Comparison of ENCODE assay signal across 11 cellular contexts in genomic region chr20:31679357-31680285, GRCh38. TPM values are rescaled to one million over a fixed set of nuclear protein-coding genes. Genes with fewer than 3 reads are reported as not detected.
DNase-seq lines count a peak whose midpoint lies in the region; ATAC-seq and TF ChIP-seq lines count a peak whose summit lies in the region.
"Had no signal": no experiment of that assay in that cellular context is flagged by ENCODE, and none has a peak within 500 bp of the region (broad histone marks: within the 10 kb centered on the region; RNA-seq: fewer than 3 reads in every experiment).

No MANE protein-coding gene starts in this region.

- H3K36me3 ChIP-seq in endodermal cell (ENCODE audit: control insufficient read depth, insufficient read depth, low read length): peaks cover 40% of the 10 kb centered on the region

- peak overlapping the region; percentile 84 for H3K27ac Mint-ChIP-seq in activated CD4-positive, alpha-beta T cell treated with anti-CD3 and anti-CD28 coated beads for 36 hours
- H3K27ac Mint-ChIP-seq in endodermal cell: peak overlapping the region; percentile 36
- peak overlapping the region; percentile 83 for H3K27ac Mint-ChIP-seq in stimulated activated naive B cell treated with anti-CD40 and anti-IgM and Interleukin-4, amounts not matched to agents 10 μg/mL and 1 μg/mL and 100 μg/mL, for 72 hours

- peaks cover 73% of the 10 kb centered on the region for H3K36me3 Mint-ChIP-seq in activated CD4-positive, alpha-beta T cell treated with anti-CD3 and anti-CD28 coated beads for 36 hours (ENCODE audit: low read depth)
- peaks cover 46% of the 10 kb centered on the region for H3K36me3 Mint-ChIP-seq in endodermal cell (ENCODE audit: low read depth)
- peaks cover 61 to 82% of the 10 kb centered on the region in 2 donors for H3K36me3 Mint-ChIP-seq in stimulated activated naive B cell treated with anti-CD40 and anti-IgM and Interleukin-4, amounts not matched to agents 10 μg/mL and 1 μg/mL and 100 μg/mL, for 72 hours

- POLR2A ChIA-PET in activated CD4-positive, alpha-beta T cell treated with anti-CD3 and anti-CD28 coated beads for 36 hours (lab: Charles Lee): no interaction called here

- H3K4me1 ChIP-seq in endodermal cell (ENCODE audit: control insufficient read depth, insufficient read depth, low read length): peaks cover 23% of the 10 kb centered on the region

- no peaks in the 10 kb centered on the region for H3K27me3 ChIP-seq in endodermal cell (ENCODE audit: control insufficient read depth, insufficient read depth, low read length, poor library complexity, severe bottlenecking)

- TF ChIP-seq CTCF in endodermal cell (conservative IDR thresholded peaks at IDR 0.05): no peak

- no peak overlapping the region for H3K27ac ChIP-seq in endodermal cell (ENCODE audit: low read depth, low read length)

- H3K27me3 Mint-ChIP-seq in activated CD4-positive, alpha-beta T cell treated with anti-CD3 and anti-CD28 coated beads for 36 hours: no peaks in the 10 kb centered on the region
- no peaks in the 10 kb centered on the region for H3K27me3 Mint-ChIP-seq in endodermal cell (ENCODE audit: insufficient read depth)
- H3K27me3 Mint-ChIP-seq in stimulated activated naive B cell treated with anti-CD40 and anti-IgM and Interleukin-4, amounts not matched to agents 10 μg/mL and 1 μg/mL and 100 μg/mL, for 72 hours: no peaks in the 10 kb centered on the region

- no peak for ATAC-seq in activated CD4-positive, alpha-beta T cell treated with anti-CD3 and anti-CD28 coated beads for 36 hours
- ATAC-seq in SK-N-SH treated with all-trans-retinoic acid at 6 μM for 48 hours (peak; percentile 5; the same call in 1 of the 3 replicates), HG02571 (IDR thresholded peaks at IDR 0.05; ENCODE audit: unreplicated experiment) (no peak)
- no peak for ATAC-seq in stimulated activated naive B cell treated with anti-CD40 and anti-IgM and Interleukin-4, amounts not matched to agents 10 μg/mL and 1 μg/mL and 100 μg/mL, for 72 hours (replicated peaks)

- CTCF ChIA-PET in activated CD4-positive, alpha-beta T cell treated with anti-CD3 and anti-CD28 coated beads for 36 hours (lab: Charles Lee): interaction anchor here (1.2 to 1.9 kb wide), 2 partner anchors 21 to 44 kb away, joined by 3 to 5 read pairs; no protein-coding TSS in a partner anchor

- H3K4me3 Mint-ChIP-seq in activated CD4-positive, alpha-beta T cell treated with anti-CD3 and anti-CD28 coated beads for 36 hours: no peak overlapping the region
- no peak overlapping the region for H3K4me3 Mint-ChIP-seq in endodermal cell
- H3K4me3 Mint-ChIP-seq in stimulated activated naive B cell treated with anti-CD40 and anti-IgM and Interleukin-4, amounts not matched to agents 10 μg/mL and 1 μg/mL and 100 μg/mL, for 72 hours: peak overlapping the region in 1 of 2 donors; percentile 41

- H3K4me1 Mint-ChIP-seq in activated CD4-positive, alpha-beta T cell treated with anti-CD3 and anti-CD28 coated beads for 36 hours: peaks cover 87% of the 10 kb centered on the region
- H3K4me1 Mint-ChIP-seq in endodermal cell: peaks cover 47% of the 10 kb centered on the region
- H3K4me1 Mint-ChIP-seq in stimulated activated naive B cell treated with anti-CD40 and anti-IgM and Interleukin-4, amounts not matched to agents 10 μg/mL and 1 μg/mL and 100 μg/mL, for 72 hours: peaks cover 69 to 95% of the 10 kb centered on the region in 2 donors

- no peak for DNase-seq in activated CD4-positive, alpha-beta T cell treated with anti-CD3 and anti-CD28 coated beads for 36 hours
- no peak for DNase-seq in activated CD4-positive, alpha-beta T cell treated with anti-CD3 and anti-CD28 coated beads, Interleukin-2, amount 50 U/mL, for 4 hours
- DNase-seq in endodermal cell (no peak), hepatic stellate cell (ENCODE audit: low spot score) (no peak), NCI-H2107 treated with DMSO at 0.1 percent for 48 hours (lab: John Stamatoyannopoulos, UW; ENCODE audit: unreplicated experiment) (no peak)
- DNase-seq in stimulated activated naive B cell treated with anti-CD40 and anti-IgM and Interleukin-4, amounts not matched to agents 10 μg/mL and 1 μg/mL and 100 μg/mL, for 72 hours: no peak
- DNase-seq: NCI-H1436 treated with DMSO at 0.1 percent for 48 hours had no signal

- no peaks in the 10 kb centered on the region for H3K9me3 Mint-ChIP-seq in activated CD4-positive, alpha-beta T cell treated with anti-CD3 and anti-CD28 coated beads for 36 hours (ENCODE audit: low read depth)
- no peaks in the 10 kb centered on the region for H3K9me3 Mint-ChIP-seq in endodermal cell
- H3K9me3 Mint-ChIP-seq in stimulated activated naive B cell treated with anti-CD40 and anti-IgM and Interleukin-4, amounts not matched to agents 10 μg/mL and 1 μg/mL and 100 μg/mL, for 72 hours: no peaks in the 10 kb centered on the region

- intact Hi-C loops in activated CD4-positive, alpha-beta T cell treated with anti-CD3 and anti-CD28 coated beads for 36 hours (cut with DNase I, micrococcal nuclease): no loop called here

- no peak overlapping the region for H3K9ac ChIP-seq in endodermal cell (ENCODE audit: extremely low read depth, low read length, poor library complexity, severe bottlenecking)

- 88 to 94% methylated on average over 7 to 9 of the region's 9 CpGs for WGBS in endodermal cell (ENCODE audit: insufficient coverage in 1 of 2, insufficient read length in 1 of 2), 2 experiments

- no peak overlapping the region for H3K4me3 ChIP-seq in endodermal cell (ENCODE audit: low read length)

- H3K9me3 ChIP-seq in endodermal cell (ENCODE audit: control insufficient read depth, low read length): no peaks in the 10 kb centered on the region

TF ChIP-seq in SK-N-SH treated with all-trans-retinoic acid at 6 μM for 48 hours, 23 proteins besides CTCF, POLR2A, EP300 and RAD21 (continues in another document):
- TF ChIP-seq TSHZ2 (CRISPR knock-in tag; IDR thresholded peaks at IDR 0.05) (no peak), TOX (CRISPR knock-in tag; IDR thresholded peaks at IDR 0.05; ENCODE audit: borderline replicate concordance) (no peak), CSDC2 (CRISPR knock-in tag; IDR thresholded peaks at IDR 0.05) (no peak), OSR1 (CRISPR knock-in tag; IDR thresholded peaks at IDR 0.05) (no peak), ISL1 (CRISPR knock-in tag; IDR thresholded peaks at IDR 0.05) (no peak), ZFP30 (CRISPR knock-in tag; IDR thresholded peaks at IDR 0.05) (no peak), ZNF8 (CRISPR knock-in tag; IDR thresholded peaks at IDR 0.05) (no peak), BACH2 (CRISPR knock-in tag; IDR thresholded peaks at IDR 0.05; ENCODE audit: borderline replicate concordance) (no peak), ESRRG (CRISPR knock-in tag; IDR thresholded peaks at IDR 0.05) (no peak), ARNTL (CRISPR knock-in tag; IDR thresholded peaks at IDR 0.05; ENCODE audit: borderline replicate concordance, low read depth) (no peak), POU6F1 (CRISPR knock-in tag; IDR thresholded peaks at IDR 0.05; ENCODE audit: borderline replicate concordance, low read depth) (no peak), ZNF565 (CRISPR knock-in tag; conservative IDR thresholded peaks at IDR 0.05; ENCODE audit: low read depth) (no peak), ZFP3 (CRISPR knock-in tag; IDR thresholded peaks at IDR 0.05) (no peak), TCF4 (CRISPR knock-in tag; IDR thresholded peaks at IDR 0.05; ENCODE audit: borderline replicate concordance) (no peak)

RNA-seq across cellular contexts. Expression of gene COX4I2, which starts 41.9 kb away (rescaled TPM):
- total RNA-seq in activated CD4-positive, alpha-beta T cell treated with anti-CD3 and anti-CD28 coated beads for 36 hours: not detected
- not detected for total RNA-seq in endodermal cell
- not detected for polyA plus RNA-seq in endodermal cell (2013, experiment 1 of 2)
- polyA plus RNA-seq in endodermal cell (2013, experiment 2 of 2): not detected
- total RNA-seq: fibroblast of villous mesenchyme, RPMI7951 had no signal

RNA-seq across cellular contexts. Expression of gene BCL2L1, which starts 43.0 kb away (rescaled TPM):
- total RNA-seq in activated CD4-positive, alpha-beta T cell treated with anti-CD3 and anti-CD28 coated beads for 36 hours: 100 to 1,000 TPM; 107 to 121 TPM
- total RNA-seq in endodermal cell: 10 to 100 TPM; 60.3 to 89.5 TPM
- 46.6 TPM for polyA plus RNA-seq in endodermal cell (2013, experiment 1 of 2)
- polyA plus RNA-seq in endodermal cell (2013, experiment 2 of 2): 43.2 TPM

RNA-seq across cellular contexts. Expression of gene TPX2, which starts 59.5 kb away (rescaled TPM):
- 100 to 1,000 TPM; 137 to 179 TPM for total RNA-seq in activated CD4-positive, alpha-beta T cell treated with anti-CD3 and anti-CD28 coated beads for 36 hours
- 100 to 1,000 TPM; 108 to 118 TPM for total RNA-seq in endodermal cell
- 137 TPM for polyA plus RNA-seq in endodermal cell (2013, experiment 1 of 2)
- 134 TPM for polyA plus RNA-seq in endodermal cell (2013, experiment 2 of 2)
